Comparison of ENCODE assay signal across 23 cellular contexts in the genomic region with DNA sequence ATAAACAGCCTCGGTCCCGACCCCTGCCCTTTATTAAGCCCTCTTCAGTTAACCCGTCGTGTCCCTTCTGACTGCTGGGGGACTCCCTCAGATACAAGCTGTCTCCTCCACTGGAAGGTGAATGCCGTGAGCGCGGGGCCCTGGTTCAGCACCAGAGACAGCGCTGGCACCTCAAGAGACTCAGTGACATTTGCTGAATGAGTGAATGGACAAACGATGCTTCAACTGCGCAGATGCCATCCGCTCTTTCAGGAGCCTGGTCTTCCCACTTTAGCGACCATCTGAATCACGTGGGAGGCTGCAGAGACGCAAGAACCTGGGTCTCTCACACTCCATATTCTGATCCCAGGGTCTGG.
DNase-seq lines count a peak whose midpoint lies in the region; ATAC-seq and TF ChIP-seq lines count a peak whose summit lies in the region.
"Had no signal": no experiment of that assay in that cellular context is flagged by ENCODE, and none has a peak within 500 bp of the region (broad histone marks: within the 10 kb centered on the region; RNA-seq: fewer than 3 reads in every experiment).

No MANE protein-coding gene starts in this region.

- no peaks in the 10 kb centered on the region for H4K20me1 ChIP-seq in mammary epithelial cell (ENCODE audit: insufficient read depth, low read length)

- H3K79me2 ChIP-seq in mammary epithelial cell (ENCODE audit: insufficient read depth, low read length), result no peaks in the 10 kb centered on the region
- H3K79me2 ChIP-seq: parathyroid adenoma had no signal

- no peak overlapping the region for H3K4me2 ChIP-seq in mammary epithelial cell (ENCODE audit: insufficient read depth, low read depth, low read length)
- H3K4me2 ChIP-seq: SK-N-SH had no signal

- no peak overlapping the region for H3K4me3 Mint-ChIP-seq in MCF 10A (ENCODE audit: unreplicated experiment)
- H3K4me3 Mint-ChIP-seq in endothelial cell (ENCODE audit: unreplicated experiment), result no peak overlapping the region
- H3K4me3 Mint-ChIP-seq: stimulated activated naive B cell treated with anti-CD40 and anti-IgM and Interleukin-4, amounts not matched to agents 10 μg/mL and 1 μg/mL and 100 μg/mL, for 72 hours; type B pancreatic cell had no signal

- H3K4me1 ChIP-seq in mammary epithelial cell (ENCODE audit: insufficient read depth, low read length), result no peaks in the 10 kb centered on the region
- H3K4me1 ChIP-seq: heart left ventricle, parathyroid adenoma, spleen had no signal

- 25% methylated on average over 13 of the region's 14 CpGs for WGBS in mammary epithelial cell (ENCODE audit: low coverage, missing lambda C conversion rate)

- ATAC-seq in HG03196 (IDR thresholded peaks at IDR 0.05; ENCODE audit: unreplicated experiment) (no peak), HG02759 (IDR thresholded peaks at IDR 0.05; ENCODE audit: unreplicated experiment) (no peak)
- ATAC-seq: heart left ventricle; left cardiac atrium; stimulated activated naive B cell treated with anti-CD40 and anti-IgM and Interleukin-4, amounts not matched to agents 10 μg/mL and 1 μg/mL and 100 μg/mL, for 72 hours had no signal

- in situ Hi-C loops in mammary epithelial cell (cut with MboI; ENCODE audit: low sequenced_read_pairs in 2 of 2), result no loop called here

- H3K27ac ChIP-seq in mammary epithelial cell (ENCODE audit: insufficient read depth, low read depth, low read length) (no peak overlapping the region), temporal lobe (ENCODE audit: low read depth, low read length) (peak overlapping the region; percentile 78), WERI-Rb-1 (no peak overlapping the region)
- H3K27ac ChIP-seq: esophagus muscularis mucosa, heart left ventricle, parathyroid adenoma, spleen had no signal

- POLR2A ChIA-PET in MCF 10A (lab: Yijun Ruan, JAX), result no interaction called here

- H3K27me3 ChIP-seq in mammary epithelial cell (ENCODE audit: insufficient read depth, low read length) (no peaks in the 10 kb centered on the region), WERI-Rb-1 (ENCODE audit: insufficient read depth, low read depth, severe bottlenecking) (no peaks in the 10 kb centered on the region)

- no peak for TF ChIP-seq CTCF in MCF 10A (IDR thresholded peaks at IDR 0.05; ENCODE audit: unreplicated experiment)
- no peak for TF ChIP-seq CTCF in mammary epithelial cell (conservative IDR thresholded peaks at IDR 0.05 in 1 of 2, IDR thresholded peaks at IDR 0.05 in 1 of 2; ENCODE audit: extremely low read depth in 1 of 2, insufficient read depth in 1 of 2, low read depth in 1 of 2, low read length in 2 of 2)
- TF ChIP-seq CTCF in endothelial cell (IDR thresholded peaks at IDR 0.05; ENCODE audit: unreplicated experiment), result no peak
- no peak for TF ChIP-seq CTCF in WERI-Rb-1 (IDR thresholded peaks at IDR 0.05; ENCODE audit: low read depth, low read length)

- H3K36me3 ChIP-seq in mammary epithelial cell (ENCODE audit: insufficient read depth, low read length) (no peaks in the 10 kb centered on the region), WERI-Rb-1 (no peaks in the 10 kb centered on the region)
- H3K36me3 ChIP-seq: esophagus muscularis mucosa, heart left ventricle, spleen had no signal

- BruUV-seq in MCF 10A (replicated peaks; lab: Mats Ljungman, UMichigan) (no TSS peak), mammary epithelial cell (replicated peaks; lab: Mats Ljungman, UMichigan) (no TSS peak)

- H3K4me3 ChIP-seq in mammary epithelial cell (replicated peaks in 1 of 3; ENCODE audit: insufficient read depth in 1 of 3, low read depth in 2 of 3, low read length in 3 of 3), result no peak overlapping the region
- H3K4me3 ChIP-seq in WERI-Rb-1 (ENCODE audit: low read depth, low read length), result no peak overlapping the region
- H3K4me3 ChIP-seq: esophagus muscularis mucosa, heart left ventricle, spleen had no signal

- dilution Hi-C loops in mammary epithelial cell (cut with HindIII; ENCODE audit: low sequenced_read_pairs), result no loop called here

- intact Hi-C loops in MCF 10A (cut with micrococcal nuclease), result no loop called here
- intact Hi-C loops in mammary epithelial cell (cut with micrococcal nuclease), result no loop called here

- H3K36me3 Mint-ChIP-seq in MCF 10A (ENCODE audit: insufficient read depth, unreplicated experiment) (no peaks in the 10 kb centered on the region), endothelial cell (ENCODE audit: low read depth, unreplicated experiment) (no peaks in the 10 kb centered on the region)
- H3K36me3 Mint-ChIP-seq: stimulated activated naive B cell treated with anti-CD40 and anti-IgM and Interleukin-4, amounts not matched to agents 10 μg/mL and 1 μg/mL and 100 μg/mL, for 72 hours; type B pancreatic cell had no signal

- H3K4me1 Mint-ChIP-seq in MCF 10A (ENCODE audit: insufficient read depth, unreplicated experiment) (no peaks in the 10 kb centered on the region), endothelial cell (ENCODE audit: unreplicated experiment) (no peaks in the 10 kb centered on the region)

- CTCF ChIA-PET in MCF 10A (lab: Yijun Ruan, JAX) (interaction anchor here (1.1 kb wide), 1 partner anchor 515 kb away, joined by 3 read pairs; no protein-coding TSS in a partner anchor), mammary epithelial cell (lab: Charles Lee; ENCODE audit: low non-redundant PET) (no interaction called here)

- no peak overlapping the region for H3K9ac ChIP-seq in mammary epithelial cell (ENCODE audit: insufficient read depth, low read length)
- H3K9ac ChIP-seq: parathyroid adenoma, SK-N-SH had no signal

- no peak overlapping the region for H3K27ac Mint-ChIP-seq in MCF 10A (ENCODE audit: low read depth, unreplicated experiment)
- H3K27ac Mint-ChIP-seq in endothelial cell (ENCODE audit: unreplicated experiment), result no peak overlapping the region
- H3K27ac Mint-ChIP-seq: activated T-helper 2 cell treated with anti-CD3 and anti-CD28 coated beads, Interferon-gamma antibody, Interleukin-2, Interleukin-4, amounts not matched to agents 10 μg/mL and 5 μg/mL and 100 μg/mL, durations not matched to agents 14 hours and 24 hours and 36 hours; stimulated activated naive B cell treated with anti-CD40 and anti-IgM and Interleukin-4, amounts not matched to agents 10 μg/mL and 1 μg/mL and 100 μg/mL, for 72 hours; type B pancreatic cell had no signal

- H3K9me3 Mint-ChIP-seq in MCF 10A (ENCODE audit: unreplicated experiment) (no peaks in the 10 kb centered on the region), endothelial cell (ENCODE audit: unreplicated experiment) (no peaks in the 10 kb centered on the region)
- H3K9me3 Mint-ChIP-seq: activated T-helper 2 cell treated with anti-CD3 and anti-CD28 coated beads, Interferon-gamma antibody, Interleukin-2, Interleukin-4, amounts not matched to agents 10 μg/mL and 5 μg/mL and 100 μg/mL, durations not matched to agents 14 hours and 24 hours and 36 hours; stimulated activated naive B cell treated with anti-CD40 and anti-IgM and Interleukin-4, amounts not matched to agents 10 μg/mL and 1 μg/mL and 100 μg/mL, for 72 hours; type B pancreatic cell had no signal

- H3K27me3 Mint-ChIP-seq in MCF 10A (ENCODE audit: insufficient read depth, unreplicated experiment) (peaks cover 50% of the 10 kb centered on the region), endothelial cell (ENCODE audit: unreplicated experiment) (peaks cover 3% of the 10 kb centered on the region)

- peak; percentile 18 for DNase-seq in MCF 10A (ENCODE audit: unreplicated experiment)
- DNase-seq in mammary epithelial cell, result no peak
- DNase-seq in NCI-H460 (ENCODE audit: extremely low read depth, low read depth), result peak; percentile 40
- peak; percentile 53 for DNase-seq in endothelial cell (ENCODE audit: low spot score)
- DNase-seq in WERI-Rb-1, result no peak
- DNase-seq: activated CD8-positive, alpha-beta memory T cell treated with anti-CD3 and anti-CD28 coated beads for 24 hours; amygdala; cortex of kidney; left cardiac atrium; NCI-H1930; NCI-H524; OCI-M1; SK-N-SH; stimulated activated naive B cell treated with anti-CD40 and anti-IgM and Interleukin-4, amounts not matched to agents 10 μg/mL and 1 μg/mL and 100 μg/mL, for 72 hours had no signal

- H3K9me3 ChIP-seq in mammary epithelial cell (replicated peaks; ENCODE audit: insufficient read depth, low read length) (no peaks in the 10 kb centered on the region), WERI-Rb-1 (ENCODE audit: severe bottlenecking) (no peaks in the 10 kb centered on the region)
- H3K9me3 ChIP-seq: esophagus muscularis mucosa, heart left ventricle, SK-N-SH, spleen had no signal

- no peak overlapping the region for H2AFZ ChIP-seq in mammary epithelial cell (ENCODE audit: low read depth, low read length)
- H2AFZ ChIP-seq: parathyroid adenoma had no signal

Comparison
In these comparisons a context has a peak if more than half of its experiments do, and no peak if none do; other contexts are left out.
1. DNase-seq: peak in MCF 10A (single experiment), NCI-H460 (single experiment) and endothelial cell (single experiment); none in mammary epithelial cell (single experiment) and WERI-Rb-1 (single experiment).